In the genomic region with DNA sequence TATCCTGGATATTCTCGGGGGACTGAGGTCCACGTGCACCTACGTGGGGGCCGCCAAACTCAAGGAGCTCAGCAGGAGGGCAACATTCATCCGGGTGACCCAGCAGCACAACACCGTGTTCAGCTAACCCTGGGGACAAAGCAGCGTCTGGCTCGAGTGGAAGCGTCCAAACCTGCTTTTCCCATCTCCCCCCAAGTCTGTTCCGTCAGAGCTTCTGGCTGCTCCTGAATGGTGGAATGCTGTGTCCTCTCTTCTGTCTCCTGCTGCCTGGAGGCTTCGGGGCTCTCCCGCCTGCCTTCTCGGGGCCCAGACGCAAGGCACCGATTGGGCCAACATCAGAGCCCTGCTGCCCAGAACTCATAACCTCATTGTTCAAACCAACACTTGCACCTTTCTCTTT, we compare ENCODE assay signal across 15 cellular contexts. TPM values are rescaled to one million over a fixed set of nuclear protein-coding genes. Genes with fewer than 3 reads are reported as not detected.
DNase-seq lines count a peak whose midpoint lies in the region; ATAC-seq, FAIRE-seq and TF ChIP-seq lines count a peak whose summit lies in the region.
"Had no signal": no experiment of that assay in that cellular context is flagged by ENCODE, and none has a peak within 500 bp of the region (broad histone marks: within the 10 kb centered on the region; RNA-seq: fewer than 3 reads in every experiment).

No MANE protein-coding gene starts in this region.

- ATAC-seq in effector memory CD8-positive, alpha-beta T cell (replicated peaks) = no peak
- ATAC-seq in sciatic nerve = peak; percentile 25
- ATAC-seq: A549, HepG2 had no signal

- H3K4me3 ChIP-seq in kidney (ENCODE audit: low read length in 2 of 2) = no peak overlapping the region
- H3K4me3 ChIP-seq: A549 had no signal

- H3K36me3 ChIP-seq in kidney (ENCODE audit: control insufficient read depth in 1 of 2, insufficient read depth in 2 of 2, low read length in 2 of 2) = no peaks in the 10 kb centered on the region
- H3K36me3 ChIP-seq: BE2C had no signal

- no peak overlapping the region for H3K27ac ChIP-seq in kidney (ENCODE audit: low read depth in 2 of 2, low read length in 2 of 2)
- H3K27ac ChIP-seq: A549, C4-2B had no signal

- FAIRE-seq in kidney (lab: Jason Lieb, UNC) = no peak
- FAIRE-seq: A549, HepG2, HTR-8/SVneo had no signal

- H3K27me3 Mint-ChIP-seq in effector memory CD8-positive, alpha-beta T cell = peaks cover 0 to 6% of the 10 kb centered on the region in 2 donors
- H3K27me3 Mint-ChIP-seq: CD4-positive, alpha-beta memory T cell had no signal

- TF ChIP-seq CTCF in kidney (IDR thresholded peaks at IDR 0.05; ENCODE audit: borderline replicate concordance, extremely low read depth, insufficient read depth) = no peak

- peaks cover 0 to 2% of the 10 kb centered on the region in 2 donors for H3K4me1 Mint-ChIP-seq in effector memory CD8-positive, alpha-beta T cell (ENCODE audit: low read depth in 2 of 2)

- DNase-seq in effector memory CD8-positive, alpha-beta T cell = no peak
- DNase-seq in mesenteric fat pad (ENCODE audit: low spot score) (peak; percentile 72), sciatic nerve (ENCODE audit: low spot score) (no peak), NCI-H82 (lab: John Stamatoyannopoulos, UW) (no peak), kidney (no peak)
- DNase-seq in stimulated activated CD4-positive, alpha-beta T cell treated with anti-CD3 and anti-CD28 coated beads, Interleukin-4, amount 100 ng/mL, for 1 hour = no peak
- DNase-seq: BE2C; CD4-positive, alpha-beta memory T cell; DMS53; HCEC 1CT; HFFc6 had no signal

- no peaks in the 10 kb centered on the region for H3K36me3 Mint-ChIP-seq in effector memory CD8-positive, alpha-beta T cell (ENCODE audit: insufficient read depth)

- H3K4me1 ChIP-seq in kidney (ENCODE audit: control insufficient read depth in 1 of 2, insufficient read depth in 1 of 2, low read depth in 1 of 2, low read length in 2 of 2) = no peaks in the 10 kb centered on the region
- H3K4me1 ChIP-seq: A549, BE2C had no signal

- no peaks in the 10 kb centered on the region for H3K9me3 Mint-ChIP-seq in effector memory CD8-positive, alpha-beta T cell
- H3K9me3 Mint-ChIP-seq: HFFc6 had no signal

- no peak overlapping the region for H3K4me3 Mint-ChIP-seq in effector memory CD8-positive, alpha-beta T cell
- H3K4me3 Mint-ChIP-seq: HFFc6 had no signal

- no peak overlapping the region for H3K9ac ChIP-seq in kidney (ENCODE audit: low read length in 2 of 2)

- H3K9me3 ChIP-seq in kidney (ENCODE audit: control insufficient read depth in 1 of 2, low read length in 2 of 2) = no peaks in the 10 kb centered on the region
- H3K9me3 ChIP-seq: A549, BE2C had no signal

- intact Hi-C loops in sciatic nerve (cut with DNase I) (no loop called here), kidney (cut with DNase I) (no loop called here)

- H3K27ac Mint-ChIP-seq in effector memory CD8-positive, alpha-beta T cell = peak overlapping the region; percentile 22 to 79
- H3K27ac Mint-ChIP-seq: HFFc6 had no signal

RNA-seq across cellular contexts. Expression of a gene that starts 56.7 kb away (rescaled TPM):
- 5.9 TPM for total RNA-seq in mesenteric fat pad
- 11.9 TPM for total RNA-seq in sciatic nerve
- 51.4 TPM for total RNA-seq in kidney
- polyA plus RNA-seq in kidney (ENCODE audit: insufficient read depth, low read depth, low replicate concordance) = 54.5 TPM
- total RNA-seq: CD4-positive, alpha-beta memory T cell; HepG2 had no signal
- polyA plus RNA-seq: HepG2 had no signal
